ENCODE assay signal across 1 cellular context in the genomic region with DNA sequence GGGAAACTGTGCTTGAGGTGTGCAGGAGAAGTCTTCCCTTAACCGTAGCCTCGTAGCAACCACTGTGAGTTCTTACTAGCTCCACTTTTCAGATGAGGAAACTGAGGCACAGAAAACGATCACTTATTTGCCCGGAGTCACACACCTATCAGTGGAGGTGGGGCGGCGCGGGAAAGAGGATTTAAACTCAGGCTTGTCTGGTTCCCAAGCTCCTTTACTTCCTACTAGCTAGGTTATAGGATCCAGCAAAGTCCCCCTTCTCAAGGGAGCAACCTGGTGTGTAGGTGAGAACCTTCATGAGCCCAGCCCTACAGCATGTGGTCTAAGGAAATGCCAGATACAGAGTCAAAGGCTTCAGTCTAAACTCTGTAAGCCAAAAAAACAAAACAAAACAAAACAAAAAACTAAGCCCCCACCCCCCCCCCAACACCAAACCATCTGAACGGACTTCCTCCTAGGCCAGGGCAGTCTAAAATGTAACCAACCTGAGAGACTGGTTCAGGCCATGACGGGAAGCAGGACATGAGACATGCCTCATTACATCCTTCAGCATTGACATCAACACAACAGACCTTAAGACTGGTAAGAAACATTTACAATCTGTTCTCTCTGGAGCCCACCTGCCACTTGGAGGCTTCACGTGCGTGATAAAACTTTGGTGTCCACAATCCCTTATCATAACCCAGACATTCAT.
TF ChIP-seq lines count a peak whose summit lies in the region.

No MANE protein-coding gene starts in this region.

TF ChIP-seq in K562, 482 proteins besides CTCF, POLR2A, EP300 and RAD21 (continued from another document and continues in another):
- TF ChIP-seq, protein P1, sequence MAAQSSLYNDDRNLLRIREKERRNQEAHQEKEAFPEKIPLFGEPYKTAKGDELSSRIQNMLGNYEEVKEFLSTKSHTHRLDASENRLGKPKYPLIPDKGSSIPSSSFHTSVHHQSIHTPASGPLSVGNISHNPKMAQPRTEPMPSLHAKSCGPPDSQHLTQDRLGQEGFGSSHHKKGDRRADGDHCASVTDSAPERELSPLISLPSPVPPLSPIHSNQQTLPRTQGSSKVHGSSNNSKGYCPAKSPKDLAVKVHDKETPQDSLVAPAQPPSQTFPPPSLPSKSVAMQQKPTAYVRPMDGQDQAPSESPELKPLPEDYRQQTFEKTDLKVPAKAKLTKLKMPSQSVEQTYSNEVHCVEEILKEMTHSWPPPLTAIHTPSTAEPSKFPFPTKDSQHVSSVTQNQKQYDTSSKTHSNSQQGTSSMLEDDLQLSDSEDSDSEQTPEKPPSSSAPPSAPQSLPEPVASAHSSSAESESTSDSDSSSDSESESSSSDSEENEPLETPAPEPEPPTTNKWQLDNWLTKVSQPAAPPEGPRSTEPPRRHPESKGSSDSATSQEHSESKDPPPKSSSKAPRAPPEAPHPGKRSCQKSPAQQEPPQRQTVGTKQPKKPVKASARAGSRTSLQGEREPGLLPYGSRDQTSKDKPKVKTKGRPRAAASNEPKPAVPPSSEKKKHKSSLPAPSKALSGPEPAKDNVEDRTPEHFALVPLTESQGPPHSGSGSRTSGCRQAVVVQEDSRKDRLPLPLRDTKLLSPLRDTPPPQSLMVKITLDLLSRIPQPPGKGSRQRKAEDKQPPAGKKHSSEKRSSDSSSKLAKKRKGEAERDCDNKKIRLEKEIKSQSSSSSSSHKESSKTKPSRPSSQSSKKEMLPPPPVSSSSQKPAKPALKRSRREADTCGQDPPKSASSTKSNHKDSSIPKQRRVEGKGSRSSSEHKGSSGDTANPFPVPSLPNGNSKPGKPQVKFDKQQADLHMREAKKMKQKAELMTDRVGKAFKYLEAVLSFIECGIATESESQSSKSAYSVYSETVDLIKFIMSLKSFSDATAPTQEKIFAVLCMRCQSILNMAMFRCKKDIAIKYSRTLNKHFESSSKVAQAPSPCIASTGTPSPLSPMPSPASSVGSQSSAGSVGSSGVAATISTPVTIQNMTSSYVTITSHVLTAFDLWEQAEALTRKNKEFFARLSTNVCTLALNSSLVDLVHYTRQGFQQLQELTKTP (IDR thresholded peaks at IDR 0.05; ENCODE audit: low read depth in 1 of 2, partially characterized antibody in 2 of 2): peak; percentile 8 to 20
- TF ChIP-seq ZKSCAN8 (CRISPR knock-in tag; IDR thresholded peaks at IDR 0.05) (no peak), TAF15 (IDR thresholded peaks at IDR 0.05; ENCODE audit: low read depth, low read length) (no peak), SMARCE1 (IDR thresholded peaks at IDR 0.05) (peak; percentile 56; the same call in 1 of the 2 replicates), MIER1 (IDR thresholded peaks at IDR 0.05; ENCODE audit: low read depth) (0 out of 2 replicates have a peak, but pooled peaks have one; percentile 39), SPI1 (IDR thresholded peaks at IDR 0.05; ENCODE audit: borderline replicate concordance, low read depth, low read length) (peak; percentile 36; the same call in 1 of the 2 replicates), BRD9 (IDR thresholded peaks at IDR 0.05; ENCODE audit: low read depth, partially characterized antibody) (peak; percentile 13), CBFA2T3 (IDR thresholded peaks at IDR 0.05) (peak; percentile 67), POLR2G (IDR thresholded peaks at IDR 0.05; ENCODE audit: low read depth, low read length) (no peak), MYC (IDR thresholded peaks at IDR 0.05; ENCODE audit: low read depth, low read length) (no peak), MYC (CRISPR knock-in tag; IDR thresholded peaks at IDR 0.05; ENCODE audit: borderline replicate concordance, low read depth) (peak; percentile 70; the same call in 1 of the 2 replicates), TOE1 (IDR thresholded peaks at IDR 0.05; ENCODE audit: borderline replicate concordance) (0 out of 2 replicates have a peak, but pooled peaks have one; percentile 11), TOE1 (CRISPR knock-in tag; IDR thresholded peaks at IDR 0.05; ENCODE audit: borderline replicate concordance, low read depth) (no peak), MAZ (CRISPR knock-in tag; conservative IDR thresholded peaks at IDR 0.05 in 1 of 2, IDR thresholded peaks at IDR 0.05 in 1 of 2) (no peak), FOSL1 (tag; conservative IDR thresholded peaks at IDR 0.05) (0 out of 2 replicates have a peak, but pooled peaks have one; percentile 17), KAT8 (IDR thresholded peaks at IDR 0.05; ENCODE audit: low read depth) (no peak), SIRT6 (IDR thresholded peaks at IDR 0.05; ENCODE audit: low read depth, low read length) (peak; percentile 11), MTA1 (IDR thresholded peaks at IDR 0.05; ENCODE audit: borderline replicate concordance) (no peak)
- TF ChIP-seq, protein P2, sequence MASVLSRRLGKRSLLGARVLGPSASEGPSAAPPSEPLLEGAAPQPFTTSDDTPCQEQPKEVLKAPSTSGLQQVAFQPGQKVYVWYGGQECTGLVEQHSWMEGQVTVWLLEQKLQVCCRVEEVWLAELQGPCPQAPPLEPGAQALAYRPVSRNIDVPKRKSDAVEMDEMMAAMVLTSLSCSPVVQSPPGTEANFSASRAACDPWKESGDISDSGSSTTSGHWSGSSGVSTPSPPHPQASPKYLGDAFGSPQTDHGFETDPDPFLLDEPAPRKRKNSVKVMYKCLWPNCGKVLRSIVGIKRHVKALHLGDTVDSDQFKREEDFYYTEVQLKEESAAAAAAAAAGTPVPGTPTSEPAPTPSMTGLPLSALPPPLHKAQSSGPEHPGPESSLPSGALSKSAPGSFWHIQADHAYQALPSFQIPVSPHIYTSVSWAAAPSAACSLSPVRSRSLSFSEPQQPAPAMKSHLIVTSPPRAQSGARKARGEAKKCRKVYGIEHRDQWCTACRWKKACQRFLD (CRISPR knock-in tag; IDR thresholded peaks at IDR 0.05): 0 out of 2 replicates have a peak, but pooled peaks have one; percentile 8
- TF ChIP-seq, protein P3, sequence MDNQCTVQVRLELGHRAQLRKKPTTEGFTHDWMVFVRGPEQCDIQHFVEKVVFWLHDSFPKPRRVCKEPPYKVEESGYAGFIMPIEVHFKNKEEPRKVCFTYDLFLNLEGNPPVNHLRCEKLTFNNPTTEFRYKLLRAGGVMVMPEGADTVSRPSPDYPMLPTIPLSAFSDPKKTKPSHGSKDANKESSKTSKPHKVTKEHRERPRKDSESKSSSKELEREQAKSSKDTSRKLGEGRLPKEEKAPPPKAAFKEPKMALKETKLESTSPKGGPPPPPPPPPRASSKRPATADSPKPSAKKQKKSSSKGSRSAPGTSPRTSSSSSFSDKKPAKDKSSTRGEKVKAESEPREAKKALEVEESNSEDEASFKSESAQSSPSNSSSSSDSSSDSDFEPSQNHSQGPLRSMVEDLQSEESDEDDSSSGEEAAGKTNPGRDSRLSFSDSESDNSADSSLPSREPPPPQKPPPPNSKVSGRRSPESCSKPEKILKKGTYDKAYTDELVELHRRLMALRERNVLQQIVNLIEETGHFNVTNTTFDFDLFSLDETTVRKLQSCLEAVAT (IDR thresholded peaks at IDR 0.05): no peak
- TF ChIP-seq, protein P4, sequence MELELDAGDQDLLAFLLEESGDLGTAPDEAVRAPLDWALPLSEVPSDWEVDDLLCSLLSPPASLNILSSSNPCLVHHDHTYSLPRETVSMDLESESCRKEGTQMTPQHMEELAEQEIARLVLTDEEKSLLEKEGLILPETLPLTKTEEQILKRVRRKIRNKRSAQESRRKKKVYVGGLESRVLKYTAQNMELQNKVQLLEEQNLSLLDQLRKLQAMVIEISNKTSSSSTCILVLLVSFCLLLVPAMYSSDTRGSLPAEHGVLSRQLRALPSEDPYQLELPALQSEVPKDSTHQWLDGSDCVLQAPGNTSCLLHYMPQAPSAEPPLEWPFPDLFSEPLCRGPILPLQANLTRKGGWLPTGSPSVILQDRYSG (tag; conservative IDR thresholded peaks at IDR 0.05; ENCODE audit: low read depth): peak; percentile 65
- TF ChIP-seq, protein P5, sequence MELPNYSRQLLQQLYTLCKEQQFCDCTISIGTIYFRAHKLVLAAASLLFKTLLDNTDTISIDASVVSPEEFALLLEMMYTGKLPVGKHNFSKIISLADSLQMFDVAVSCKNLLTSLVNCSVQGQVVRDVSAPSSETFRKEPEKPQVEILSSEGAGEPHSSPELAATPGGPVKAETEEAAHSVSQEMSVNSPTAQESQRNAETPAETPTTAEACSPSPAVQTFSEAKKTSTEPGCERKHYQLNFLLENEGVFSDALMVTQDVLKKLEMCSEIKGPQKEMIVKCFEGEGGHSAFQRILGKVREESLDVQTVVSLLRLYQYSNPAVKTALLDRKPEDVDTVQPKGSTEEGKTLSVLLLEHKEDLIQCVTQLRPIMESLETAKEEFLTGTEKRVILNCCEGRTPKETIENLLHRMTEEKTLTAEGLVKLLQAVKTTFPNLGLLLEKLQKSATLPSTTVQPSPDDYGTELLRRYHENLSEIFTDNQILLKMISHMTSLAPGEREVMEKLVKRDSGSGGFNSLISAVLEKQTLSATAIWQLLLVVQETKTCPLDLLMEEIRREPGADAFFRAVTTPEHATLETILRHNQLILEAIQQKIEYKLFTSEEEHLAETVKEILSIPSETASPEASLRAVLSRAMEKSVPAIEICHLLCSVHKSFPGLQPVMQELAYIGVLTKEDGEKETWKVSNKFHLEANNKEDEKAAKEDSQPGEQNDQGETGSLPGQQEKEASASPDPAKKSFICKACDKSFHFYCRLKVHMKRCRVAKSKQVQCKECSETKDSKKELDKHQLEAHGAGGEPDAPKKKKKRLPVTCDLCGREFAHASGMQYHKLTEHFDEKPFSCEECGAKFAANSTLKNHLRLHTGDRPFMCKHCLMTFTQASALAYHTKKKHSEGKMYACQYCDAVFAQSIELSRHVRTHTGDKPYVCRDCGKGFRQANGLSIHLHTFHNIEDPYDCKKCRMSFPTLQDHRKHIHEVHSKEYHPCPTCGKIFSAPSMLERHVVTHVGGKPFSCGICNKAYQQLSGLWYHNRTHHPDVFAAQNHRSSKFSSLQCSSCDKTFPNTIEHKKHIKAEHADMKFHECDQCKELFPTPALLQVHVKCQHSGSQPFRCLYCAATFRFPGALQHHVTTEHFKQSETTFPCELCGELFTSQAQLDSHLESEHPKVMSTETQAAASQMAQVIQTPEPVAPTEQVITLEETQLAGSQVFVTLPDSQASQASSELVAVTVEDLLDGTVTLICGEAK (IDR thresholded peaks at IDR 0.05): peak; percentile 64
- TF ChIP-seq, protein P5 (CRISPR knock-in tag; IDR thresholded peaks at IDR 0.05): no peak; the same call in 1 of the 2 replicates
- TF ChIP-seq, protein P6, sequence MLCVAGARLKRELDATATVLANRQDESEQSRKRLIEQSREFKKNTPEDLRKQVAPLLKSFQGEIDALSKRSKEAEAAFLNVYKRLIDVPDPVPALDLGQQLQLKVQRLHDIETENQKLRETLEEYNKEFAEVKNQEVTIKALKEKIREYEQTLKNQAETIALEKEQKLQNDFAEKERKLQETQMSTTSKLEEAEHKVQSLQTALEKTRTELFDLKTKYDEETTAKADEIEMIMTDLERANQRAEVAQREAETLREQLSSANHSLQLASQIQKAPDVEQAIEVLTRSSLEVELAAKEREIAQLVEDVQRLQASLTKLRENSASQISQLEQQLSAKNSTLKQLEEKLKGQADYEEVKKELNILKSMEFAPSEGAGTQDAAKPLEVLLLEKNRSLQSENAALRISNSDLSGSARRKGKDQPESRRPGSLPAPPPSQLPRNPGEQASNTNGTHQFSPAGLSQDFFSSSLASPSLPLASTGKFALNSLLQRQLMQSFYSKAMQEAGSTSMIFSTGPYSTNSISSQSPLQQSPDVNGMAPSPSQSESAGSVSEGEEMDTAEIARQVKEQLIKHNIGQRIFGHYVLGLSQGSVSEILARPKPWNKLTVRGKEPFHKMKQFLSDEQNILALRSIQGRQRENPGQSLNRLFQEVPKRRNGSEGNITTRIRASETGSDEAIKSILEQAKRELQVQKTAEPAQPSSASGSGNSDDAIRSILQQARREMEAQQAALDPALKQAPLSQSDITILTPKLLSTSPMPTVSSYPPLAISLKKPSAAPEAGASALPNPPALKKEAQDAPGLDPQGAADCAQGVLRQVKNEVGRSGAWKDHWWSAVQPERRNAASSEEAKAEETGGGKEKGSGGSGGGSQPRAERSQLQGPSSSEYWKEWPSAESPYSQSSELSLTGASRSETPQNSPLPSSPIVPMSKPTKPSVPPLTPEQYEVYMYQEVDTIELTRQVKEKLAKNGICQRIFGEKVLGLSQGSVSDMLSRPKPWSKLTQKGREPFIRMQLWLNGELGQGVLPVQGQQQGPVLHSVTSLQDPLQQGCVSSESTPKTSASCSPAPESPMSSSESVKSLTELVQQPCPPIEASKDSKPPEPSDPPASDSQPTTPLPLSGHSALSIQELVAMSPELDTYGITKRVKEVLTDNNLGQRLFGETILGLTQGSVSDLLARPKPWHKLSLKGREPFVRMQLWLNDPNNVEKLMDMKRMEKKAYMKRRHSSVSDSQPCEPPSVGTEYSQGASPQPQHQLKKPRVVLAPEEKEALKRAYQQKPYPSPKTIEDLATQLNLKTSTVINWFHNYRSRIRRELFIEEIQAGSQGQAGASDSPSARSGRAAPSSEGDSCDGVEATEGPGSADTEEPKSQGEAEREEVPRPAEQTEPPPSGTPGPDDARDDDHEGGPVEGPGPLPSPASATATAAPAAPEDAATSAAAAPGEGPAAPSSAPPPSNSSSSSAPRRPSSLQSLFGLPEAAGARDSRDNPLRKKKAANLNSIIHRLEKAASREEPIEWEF (CRISPR knock-in tag; IDR thresholded peaks at IDR 0.05): no peak
